In the genomic region with DNA sequence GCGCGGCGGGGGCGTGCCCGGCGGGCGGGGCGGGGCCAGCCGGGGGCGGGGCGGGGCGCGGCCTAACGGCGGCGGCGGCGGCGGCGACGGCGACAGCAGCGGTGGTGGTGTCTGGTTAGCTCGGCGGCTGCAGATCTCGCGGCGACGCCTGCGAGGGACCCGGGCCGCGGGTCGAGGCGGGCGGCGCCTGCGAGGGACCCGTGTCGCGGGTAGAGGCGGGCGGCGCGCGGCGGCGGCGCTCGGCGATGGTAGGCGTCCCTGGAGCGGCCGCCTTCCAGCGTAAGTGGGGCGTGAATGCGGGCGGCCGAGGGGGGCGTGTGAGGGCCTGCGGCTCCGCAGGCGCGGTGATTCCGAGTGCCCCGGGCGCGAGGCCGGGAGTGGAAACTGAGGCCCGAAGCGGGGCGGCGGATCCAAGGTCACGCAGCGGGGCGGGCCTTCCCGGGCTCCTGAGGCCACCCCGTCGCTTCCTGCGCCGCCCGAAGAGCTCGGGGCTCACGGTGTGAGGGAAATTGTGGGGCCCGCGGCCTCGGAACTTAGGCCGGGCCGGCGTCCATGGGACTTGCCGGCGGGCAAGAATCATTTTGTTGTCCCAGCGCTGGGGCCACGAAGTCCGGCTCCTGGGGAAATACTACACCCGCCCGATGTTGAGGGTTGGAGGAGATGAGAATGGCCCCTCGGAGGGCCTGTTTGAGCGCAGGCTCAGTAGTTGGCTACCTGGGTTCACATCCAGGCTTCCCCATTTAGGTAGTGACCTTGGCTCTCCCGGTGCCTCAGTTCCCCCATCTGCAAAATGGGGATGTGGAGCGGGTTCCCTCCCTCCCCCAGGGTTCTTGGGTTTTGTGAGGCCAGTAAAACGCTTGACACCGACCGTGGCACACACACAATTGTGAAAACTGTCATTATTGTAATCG, we compare ENCODE assay signal across 8 cellular contexts. TPM values are rescaled to one million over a fixed set of nuclear protein-coding genes. Genes with fewer than 3 reads are reported as not detected.
DNase-seq lines count a peak whose midpoint lies in the region; ATAC-seq lines count a peak whose summit lies in the region.

CBFA2T2 (plus strand) TSS at position 74 of the 911 bp plus-strand sequence; CDS start at position 246, 172 bp downstream.

- H3K4me3 ChIP-seq in Jurkat, Clone E6-1 (ENCODE audit: low read length) = peak within 1 kb of the TSS; percentile 74
- peak within 1 kb of the TSS; percentile 97 for H3K4me3 ChIP-seq in rectal smooth muscle tissue (ENCODE audit: low read length)

- ATAC-seq in GM21786 (IDR thresholded peaks at IDR 0.05; ENCODE audit: unreplicated experiment) = peak; percentile 39
- peak; percentile 60 for ATAC-seq in left ventricle myocardium superior

- peaks cover 3% of the 10 kb centered on the region for H3K4me1 ChIP-seq in rectal smooth muscle tissue (ENCODE audit: control insufficient read depth, insufficient read depth, low read length)

- peak within 1 kb of the TSS; percentile 93 for H3K9ac ChIP-seq in rectal smooth muscle tissue (ENCODE audit: low read length)

- no peaks in the 10 kb centered on the region for H3K27me3 ChIP-seq in rectal smooth muscle tissue (ENCODE audit: control insufficient read depth, insufficient read depth, low read length)

- H3K36me3 ChIP-seq in rectal smooth muscle tissue (ENCODE audit: control insufficient read depth, insufficient read depth, low read length) = no peaks in the 10 kb centered on the region

- intact Hi-C loops in left ventricle myocardium superior (cut with micrococcal nuclease) = no loop called here

- H3K27ac ChIP-seq in rectal smooth muscle tissue (ENCODE audit: low read depth, low read length) = peak within 1 kb of the TSS; percentile 95

- DNase-seq in NCI-H2171 treated with DMSO at 0.1 percent for 48 hours (lab: John Stamatoyannopoulos, UW) = peak; percentile 54
- DNase-seq in NCI-H2171 (lab: John Stamatoyannopoulos, UW) = no peak
- DNase-seq in Jurkat, Clone E6-1 (ENCODE audit: low read depth, low spot score) = peak; percentile 15
- peak; percentile 59 for DNase-seq in amniotic epithelial cell (ENCODE audit: low read depth)
- no peak for DNase-seq in left ventricle myocardium superior
- DNase-seq in effector CD4-positive, alpha-beta T cell = no peak

RNA-seq across cellular contexts. Expression of gene CBFA2T2, which starts in this region (rescaled TPM):
- polyA plus RNA-seq in Jurkat, Clone E6-1 (2012; ENCODE audit: insufficient read depth, insufficient read length) = 7.8 TPM
- 10.2 TPM for total RNA-seq in left ventricle myocardium superior

Comparison
In these comparisons a context has a peak if more than half of its experiments do, and no peak if none do; other contexts are left out.
1. DNase-seq: peak in NCI-H2171 treated with DMSO at 0.1 percent for 48 hours (single experiment), Jurkat, Clone E6-1 (single experiment) and amniotic epithelial cell (single experiment); none in NCI-H2171 (single experiment), left ventricle myocardium superior (single experiment) and effector CD4-positive, alpha-beta T cell (single experiment).